Comparison of ENCODE assay signal across 9 cellular contexts in the genomic region with DNA sequence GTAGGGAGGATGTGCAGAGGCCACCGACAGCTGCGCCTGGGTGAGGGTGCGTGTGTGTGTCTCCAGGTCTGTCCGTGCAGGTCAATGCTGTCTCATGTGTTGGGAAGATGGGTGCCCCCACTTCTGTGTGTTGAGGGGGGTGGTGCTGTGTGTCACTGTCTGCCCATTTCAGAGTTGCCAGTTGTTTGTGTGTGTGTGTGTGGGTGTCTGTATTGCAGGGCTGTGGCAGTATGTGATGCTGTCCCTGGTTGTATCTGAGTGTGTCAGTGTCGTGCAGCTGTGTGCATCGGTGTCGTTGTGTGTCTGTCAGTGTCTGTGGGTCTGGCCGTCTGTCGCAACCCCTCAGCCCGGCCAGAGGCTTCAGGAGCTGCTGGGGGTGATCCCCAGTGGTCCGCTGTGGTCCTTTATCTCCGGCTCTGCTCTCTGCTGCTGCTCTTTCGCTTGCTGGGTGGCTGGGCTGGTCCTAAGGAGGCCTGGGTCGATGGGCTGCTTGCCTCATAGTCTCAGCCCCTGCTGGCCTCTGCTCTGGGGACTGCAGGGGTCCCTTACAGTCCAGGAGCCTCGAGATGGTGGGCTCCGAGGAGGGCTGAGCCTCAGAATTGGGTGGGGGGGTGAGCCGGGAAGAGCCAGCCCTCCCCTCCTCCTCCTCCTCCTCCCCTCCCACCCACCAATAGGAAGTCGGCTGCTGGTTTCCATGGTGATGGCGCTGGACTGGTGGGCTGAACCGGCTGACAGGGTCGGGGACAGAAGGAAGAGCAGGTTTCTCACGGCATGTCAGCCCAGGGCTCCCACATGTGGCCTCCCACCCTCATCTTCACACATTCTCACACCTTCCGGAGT. TPM values are rescaled to one million over a fixed set of nuclear protein-coding genes. Genes with fewer than 3 reads are reported as not detected.
A peak's percentile ranks its signal among the peaks of the same experiment; 100 is the strongest.
DNase-seq lines count a peak whose midpoint lies in the region; ATAC-seq and TF ChIP-seq lines count a peak whose summit lies in the region.
"Had no signal": no experiment of that assay in that cellular context is flagged by ENCODE, and none has a peak within 500 bp of the region (broad histone marks: within the 10 kb centered on the region; RNA-seq: fewer than 3 reads in every experiment).

A gene with protein sequence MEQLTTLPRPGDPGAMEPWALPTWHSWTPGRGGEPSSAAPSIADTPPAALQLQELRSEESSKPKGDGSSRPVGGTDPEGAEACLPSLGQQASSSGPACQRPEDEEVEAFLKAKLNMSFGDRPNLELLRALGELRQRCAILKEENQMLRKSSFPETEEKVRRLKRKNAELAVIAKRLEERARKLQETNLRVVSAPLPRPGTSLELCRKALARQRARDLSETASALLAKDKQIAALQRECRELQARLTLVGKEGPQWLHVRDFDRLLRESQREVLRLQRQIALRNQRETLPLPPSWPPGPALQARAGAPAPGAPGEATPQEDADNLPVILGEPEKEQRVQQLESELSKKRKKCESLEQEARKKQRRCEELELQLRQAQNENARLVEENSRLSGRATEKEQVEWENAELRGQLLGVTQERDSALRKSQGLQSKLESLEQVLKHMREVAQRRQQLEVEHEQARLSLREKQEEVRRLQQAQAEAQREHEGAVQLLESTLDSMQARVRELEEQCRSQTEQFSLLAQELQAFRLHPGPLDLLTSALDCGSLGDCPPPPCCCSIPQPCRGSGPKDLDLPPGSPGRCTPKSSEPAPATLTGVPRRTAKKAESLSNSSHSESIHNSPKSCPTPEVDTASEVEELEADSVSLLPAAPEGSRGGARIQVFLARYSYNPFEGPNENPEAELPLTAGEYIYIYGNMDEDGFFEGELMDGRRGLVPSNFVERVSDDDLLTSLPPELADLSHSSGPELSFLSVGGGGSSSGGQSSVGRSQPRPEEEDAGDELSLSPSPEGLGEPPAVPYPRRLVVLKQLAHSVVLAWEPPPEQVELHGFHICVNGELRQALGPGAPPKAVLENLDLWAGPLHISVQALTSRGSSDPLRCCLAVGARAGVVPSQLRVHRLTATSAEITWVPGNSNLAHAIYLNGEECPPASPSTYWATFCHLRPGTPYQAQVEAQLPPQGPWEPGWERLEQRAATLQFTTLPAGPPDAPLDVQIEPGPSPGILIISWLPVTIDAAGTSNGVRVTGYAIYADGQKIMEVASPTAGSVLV (N-terminal part only) (minus strand): TSS at position 601 of the 840 bp plus-strand sequence. CDS start 875 bp downstream, outside the sequence.

- peak within 1 kb of the TSS; percentile 93 to 99 (median 98) for H3K27ac Mint-ChIP-seq in CD8-positive, alpha-beta memory T cell

- peaks cover 17 to 47% (median 20%) of the 10 kb centered on the region in 3 donors for H3K36me3 Mint-ChIP-seq in CD8-positive, alpha-beta memory T cell

- H3K27ac ChIP-seq in CD8-positive, alpha-beta memory T cell (ENCODE audit: low read depth, low read length) = peak within 1 kb of the TSS; percentile 96
- no peak within 1 kb of the TSS for H3K27ac ChIP-seq in ascending aorta
- no peak within 1 kb of the TSS for H3K27ac ChIP-seq in muscle layer of duodenum (ENCODE audit: low read length)

- DNase-seq in CD8-positive, alpha-beta memory T cell = peak; percentile 61 to 88 (median 63)
- DNase-seq in T-helper 1 cell = peak in 4 of 5 donors; percentile 44 to 90 (median 53)
- DNase-seq in ascending aorta (ENCODE audit: low spot score in 2 of 2) = no peak
- peak; percentile 21 to 64 (median 56) for DNase-seq in stimulated activated naive CD4-positive, alpha-beta T cell (lab: John Stamatoyannopoulos, UW)
- no peak for DNase-seq in NCI-H1436 (lab: John Stamatoyannopoulos, UW)

- H3K9me3 ChIP-seq in CD8-positive, alpha-beta memory T cell (ENCODE audit: low read length) = no peaks in the 10 kb centered on the region
- H3K9me3 ChIP-seq in ascending aorta (no peaks in the 10 kb centered on the region), muscle layer of duodenum (ENCODE audit: control insufficient read depth in 1 of 2, low read length in 2 of 2) (no peaks in the 10 kb centered on the region)

- peaks cover 22% of the 10 kb centered on the region for H3K36me3 ChIP-seq in CD8-positive, alpha-beta memory T cell (ENCODE audit: insufficient read depth, low read length)
- no peaks in the 10 kb centered on the region for H3K36me3 ChIP-seq in ascending aorta
- no peaks in the 10 kb centered on the region for H3K36me3 ChIP-seq in muscle layer of duodenum (ENCODE audit: control insufficient read depth in 1 of 2, insufficient read depth in 2 of 2, low read length in 2 of 2)

- peak within 1 kb of the TSS; percentile 89 to 100 (median 95) for H3K4me3 Mint-ChIP-seq in CD8-positive, alpha-beta memory T cell

- H3K9me3 Mint-ChIP-seq in CD8-positive, alpha-beta memory T cell = peaks cover 0 to 2% (median 0%) of the 10 kb centered on the region in 5 donors

- intact Hi-C loops in ascending aorta (cut with DNase I) = no loop called here

- peaks cover 42 to 64% (median 49%) of the 10 kb centered on the region in 3 donors for H3K4me1 Mint-ChIP-seq in CD8-positive, alpha-beta memory T cell

- H3K27me3 ChIP-seq in CD8-positive, alpha-beta memory T cell (ENCODE audit: insufficient read depth, low read length, poor library complexity, severe bottlenecking) = no peaks in the 10 kb centered on the region
- H3K27me3 ChIP-seq in ascending aorta (no peaks in the 10 kb centered on the region), muscle layer of duodenum (ENCODE audit: low read depth, low read length) (no peaks in the 10 kb centered on the region)

- CTCF ChIA-PET in CD8-positive, alpha-beta memory T cell (lab: Charles Lee) = interaction anchor here (0.7 to 15.4 kb wide), 10 partner anchors 10 to 159 kb away, joined by 3 to 504 read pairs (median 6); partner anchors contain the start of genes HSF5, RNF43 and SUPT4H1

- no peak for TF ChIP-seq CTCF in ascending aorta (IDR thresholded peaks at IDR 0.05)

- peaks cover 35% of the 10 kb centered on the region for H3K4me1 ChIP-seq in CD8-positive, alpha-beta memory T cell (ENCODE audit: insufficient read depth, low read length)
- H3K4me1 ChIP-seq in ascending aorta (peaks cover 2 to 3% of the 10 kb centered on the region in 2 donors), muscle layer of duodenum (ENCODE audit: control insufficient read depth in 1 of 2, insufficient read depth in 2 of 2, low read length in 2 of 2) (peaks cover 4 to 25% of the 10 kb centered on the region in 2 donors)

- peak; percentile 0 for ATAC-seq in GM21786 (IDR thresholded peaks at IDR 0.05; ENCODE audit: unreplicated experiment)
- ATAC-seq in GM21576 (IDR thresholded peaks at IDR 0.05; ENCODE audit: unreplicated experiment) = no peak

- H3K27me3 Mint-ChIP-seq in CD8-positive, alpha-beta memory T cell = peaks cover 0 to 6% of the 10 kb centered on the region in 2 donors

- peak within 1 kb of the TSS; percentile 98 for H3K4me3 ChIP-seq in CD8-positive, alpha-beta memory T cell (ENCODE audit: low read length)
- H3K4me3 ChIP-seq in ascending aorta = no peak within 1 kb of the TSS
- peak within 1 kb of the TSS; percentile 12 to 65 for H3K4me3 ChIP-seq in muscle layer of duodenum (ENCODE audit: low read depth in 1 of 2, low read length in 2 of 2)

- POLR2A ChIA-PET in CD8-positive, alpha-beta memory T cell (lab: Charles Lee) = interaction anchor here (1.1 to 13.6 kb wide), 7 partner anchors 10 to 89 kb away, joined by 3 to 491 read pairs (median 7); partner anchors contain the start of genes RNF43 and SUPT4H1

RNA-seq across cellular contexts. Expression of the gene that starts here (rescaled TPM):
- 10 to 100 TPM; 14.4 to 15.0 TPM for total RNA-seq in CD8-positive, alpha-beta memory T cell
- 4.0 TPM for polyA plus RNA-seq in CD8-positive, alpha-beta memory T cell
- 22.4 TPM for total RNA-seq in ascending aorta
- total RNA-seq: endothelial cell of umbilical vein had no signal
- polyA plus RNA-seq: endothelial cell of umbilical vein had no signal

Comparison
In these comparisons a context has a peak if more than half of its experiments do, and no peak if none do; other contexts are left out.
1. DNase-seq: peak in CD8-positive, alpha-beta memory T cell (5 of 5), T-helper 1 cell (4 of 5) and stimulated activated naive CD4-positive, alpha-beta T cell (6 of 6); none in ascending aorta (0 of 2) and NCI-H1436 (single experiment).
2. H3K4me3 ChIP-seq: peak in CD8-positive, alpha-beta memory T cell (single experiment) and muscle layer of duodenum (2 of 2); none in ascending aorta (0 of 2).